16 cellular contexts compared by ENCODE assay signal in the genomic region with DNA sequence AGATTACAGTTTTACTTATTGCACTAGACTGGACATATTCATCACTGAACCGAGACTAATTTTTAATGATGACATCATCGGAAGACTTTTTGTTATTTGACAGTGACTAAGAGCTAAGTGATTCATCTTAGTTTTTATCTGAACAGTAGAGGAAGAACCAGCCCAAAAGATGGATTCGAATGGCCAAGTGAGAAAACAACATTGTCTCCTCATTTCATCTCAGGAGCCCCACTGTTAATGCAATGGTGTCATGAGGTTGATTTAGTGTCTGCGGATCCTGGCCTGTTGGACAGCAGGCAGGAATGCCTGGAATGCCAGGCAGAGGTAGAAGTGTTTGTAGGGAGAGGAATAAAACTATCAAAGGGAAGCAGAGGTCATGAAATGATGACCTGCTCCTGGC. TPM values are rescaled to one million over a fixed set of nuclear protein-coding genes. Genes with fewer than 3 reads are reported as not detected.
DNase-seq lines count a peak whose midpoint lies in the region; ATAC-seq and TF ChIP-seq lines count a peak whose summit lies in the region.
"Had no signal": no experiment of that assay in that cellular context is flagged by ENCODE, and none has a peak within 500 bp of the region (broad histone marks: within the 10 kb centered on the region; RNA-seq: fewer than 3 reads in every experiment).

No MANE protein-coding gene starts in this region.

- WGBS in mammary epithelial cell (ENCODE audit: low coverage, missing lambda C conversion rate): 46% methylated on average over 4 of the region's 4 CpGs

- no peaks in the 10 kb centered on the region for H3K27me3 ChIP-seq in mammary epithelial cell (ENCODE audit: insufficient read depth, low read length)
- H3K27me3 ChIP-seq: adrenal gland, testis had no signal

- no peaks in the 10 kb centered on the region for H3K79me2 ChIP-seq in mammary epithelial cell (ENCODE audit: insufficient read depth, low read length)

- H3K4me3 Mint-ChIP-seq in activated CD8-positive, alpha-beta T cell treated with anti-CD3 and anti-CD28 coated beads for 36 hours: no peak overlapping the region

- BruUV-seq in mammary epithelial cell (replicated peaks; lab: Mats Ljungman, UMichigan): no TSS peak

- no peaks in the 10 kb centered on the region for H4K20me1 ChIP-seq in mammary epithelial cell (ENCODE audit: insufficient read depth, low read length)

- DNase-seq in COLO829 (ENCODE audit: low spot score) (peak; percentile 71), mammary epithelial cell (peak; percentile 59), left kidney (ENCODE audit: low read depth, low spot score) (peak; percentile 58), NCI-H1417 treated with DMSO at 0.1 percent for 48 hours (lab: John Stamatoyannopoulos, UW) (no peak)
- no peak for DNase-seq in activated CD8-positive, alpha-beta T cell treated with anti-CD3 and anti-CD28 coated beads for 36 hours
- DNase-seq: activated CD4-positive, CD25-positive, alpha-beta regulatory T cell; activated T-cell treated with anti-CD3 and anti-CD28 coated beads, Interleukin-2, amount 50 U/mL, for 1 hour; adrenal gland; DMS53; NCI-H1092 treated with DMSO at 0.1 percent for 48 hours; SW 1271; testis had no signal

- POLR2A ChIA-PET in activated CD8-positive, alpha-beta T cell treated with anti-CD3 and anti-CD28 coated beads for 36 hours (lab: Charles Lee): no interaction called here

- no peak overlapping the region for H3K4me2 ChIP-seq in mammary epithelial cell (ENCODE audit: insufficient read depth, low read depth, low read length)

- CTCF ChIA-PET in mammary epithelial cell (lab: Charles Lee; ENCODE audit: low non-redundant PET): no interaction called here
- CTCF ChIA-PET in activated CD8-positive, alpha-beta T cell treated with anti-CD3 and anti-CD28 coated beads for 36 hours (lab: Charles Lee): interaction anchor here (1.1 kb wide), 1 partner anchor 15 kb away, joined by 4 read pairs; no protein-coding TSS in a partner anchor

- no peak overlapping the region for H3K27ac ChIP-seq in mammary epithelial cell (ENCODE audit: insufficient read depth, low read depth, low read length)
- H3K27ac ChIP-seq: adrenal gland, prostate gland, testis had no signal

- no peak overlapping the region for H3K27ac Mint-ChIP-seq in activated CD8-positive, alpha-beta T cell treated with anti-CD3 and anti-CD28 coated beads for 36 hours

- ATAC-seq in GM19467 (IDR thresholded peaks at IDR 0.05; ENCODE audit: unreplicated experiment) (no peak), GM18873 (IDR thresholded peaks at IDR 0.05; ENCODE audit: low FRiP score, unreplicated experiment) (no peak)
- no peak for ATAC-seq in activated CD8-positive, alpha-beta T cell treated with anti-CD3 and anti-CD28 coated beads for 36 hours

- peaks cover 9% of the 10 kb centered on the region for H3K4me1 ChIP-seq in mammary epithelial cell (ENCODE audit: insufficient read depth, low read length)
- H3K4me1 ChIP-seq: prostate gland had no signal

- H3K36me3 Mint-ChIP-seq in activated CD8-positive, alpha-beta T cell treated with anti-CD3 and anti-CD28 coated beads for 36 hours (ENCODE audit: low read depth): no peaks in the 10 kb centered on the region

- dilution Hi-C loops in mammary epithelial cell (cut with HindIII; ENCODE audit: low sequenced_read_pairs): no loop called here

- H3K9me3 ChIP-seq in mammary epithelial cell (replicated peaks; ENCODE audit: insufficient read depth, low read length): no peaks in the 10 kb centered on the region
- H3K9me3 ChIP-seq: adrenal gland, prostate gland, testis had no signal

- no peak overlapping the region for H3K4me3 ChIP-seq in mammary epithelial cell (replicated peaks in 1 of 3; ENCODE audit: insufficient read depth in 1 of 3, low read depth in 2 of 3, low read length in 3 of 3)
- H3K4me3 ChIP-seq: adrenal gland, prostate gland, testis had no signal

- no peak overlapping the region for H2AFZ ChIP-seq in mammary epithelial cell (ENCODE audit: low read depth, low read length)

- no peaks in the 10 kb centered on the region for H3K36me3 ChIP-seq in mammary epithelial cell (ENCODE audit: insufficient read depth, low read length)
- H3K36me3 ChIP-seq: adrenal gland, prostate gland had no signal

- no peak for TF ChIP-seq RAD21 in Ishikawa (IDR thresholded peaks at IDR 0.05; ENCODE audit: low read depth)

- in situ Hi-C loops in mammary epithelial cell (cut with MboI; ENCODE audit: low sequenced_read_pairs in 2 of 2): loop anchor here in 1 of 2 donors (5.0 kb wide), 1 partner anchor 247 kb away; no protein-coding TSS in a partner anchor

- no peaks in the 10 kb centered on the region for H3K9me3 Mint-ChIP-seq in activated CD8-positive, alpha-beta T cell treated with anti-CD3 and anti-CD28 coated beads for 36 hours

- peaks cover 26% of the 10 kb centered on the region for H3K27me3 Mint-ChIP-seq in activated CD8-positive, alpha-beta T cell treated with anti-CD3 and anti-CD28 coated beads for 36 hours

- no peak overlapping the region for H3K9ac ChIP-seq in mammary epithelial cell (ENCODE audit: insufficient read depth, low read length)

- TF ChIP-seq EP300 in Ishikawa (IDR thresholded peaks at IDR 0.05; ENCODE audit: borderline replicate concordance): no peak

- TF ChIP-seq CTCF in mammary epithelial cell (conservative IDR thresholded peaks at IDR 0.05 in 1 of 2, IDR thresholded peaks at IDR 0.05 in 1 of 2; ENCODE audit: extremely low read depth in 1 of 2, insufficient read depth in 1 of 2, low read depth in 1 of 2, low read length in 2 of 2): no peak
- TF ChIP-seq CTCF in activated CD8-positive, alpha-beta T cell treated with anti-CD3 and anti-CD28 coated beads for 36 hours (IDR thresholded peaks at IDR 0.05): no peak

- intact Hi-C loops in mammary epithelial cell (cut with micrococcal nuclease): no loop called here
- intact Hi-C loops in activated CD8-positive, alpha-beta T cell treated with anti-CD3 and anti-CD28 coated beads for 36 hours (cut with micrococcal nuclease): no loop called here

- peaks cover 5% of the 10 kb centered on the region for H3K4me1 Mint-ChIP-seq in activated CD8-positive, alpha-beta T cell treated with anti-CD3 and anti-CD28 coated beads for 36 hours (ENCODE audit: low read depth)

TF ChIP-seq in Ishikawa, 13 proteins besides CTCF, POLR2A, EP300 and RAD21:
- no peak for TF ChIP-seq TAF1 (IDR thresholded peaks at IDR 0.05; ENCODE audit: low read depth)
- peak; percentile 85 for TF ChIP-seq TEAD4 (IDR thresholded peaks at IDR 0.05)
- no peak for TF ChIP-seq NFIC (IDR thresholded peaks at IDR 0.05)
- TF ChIP-seq, protein P1, sequence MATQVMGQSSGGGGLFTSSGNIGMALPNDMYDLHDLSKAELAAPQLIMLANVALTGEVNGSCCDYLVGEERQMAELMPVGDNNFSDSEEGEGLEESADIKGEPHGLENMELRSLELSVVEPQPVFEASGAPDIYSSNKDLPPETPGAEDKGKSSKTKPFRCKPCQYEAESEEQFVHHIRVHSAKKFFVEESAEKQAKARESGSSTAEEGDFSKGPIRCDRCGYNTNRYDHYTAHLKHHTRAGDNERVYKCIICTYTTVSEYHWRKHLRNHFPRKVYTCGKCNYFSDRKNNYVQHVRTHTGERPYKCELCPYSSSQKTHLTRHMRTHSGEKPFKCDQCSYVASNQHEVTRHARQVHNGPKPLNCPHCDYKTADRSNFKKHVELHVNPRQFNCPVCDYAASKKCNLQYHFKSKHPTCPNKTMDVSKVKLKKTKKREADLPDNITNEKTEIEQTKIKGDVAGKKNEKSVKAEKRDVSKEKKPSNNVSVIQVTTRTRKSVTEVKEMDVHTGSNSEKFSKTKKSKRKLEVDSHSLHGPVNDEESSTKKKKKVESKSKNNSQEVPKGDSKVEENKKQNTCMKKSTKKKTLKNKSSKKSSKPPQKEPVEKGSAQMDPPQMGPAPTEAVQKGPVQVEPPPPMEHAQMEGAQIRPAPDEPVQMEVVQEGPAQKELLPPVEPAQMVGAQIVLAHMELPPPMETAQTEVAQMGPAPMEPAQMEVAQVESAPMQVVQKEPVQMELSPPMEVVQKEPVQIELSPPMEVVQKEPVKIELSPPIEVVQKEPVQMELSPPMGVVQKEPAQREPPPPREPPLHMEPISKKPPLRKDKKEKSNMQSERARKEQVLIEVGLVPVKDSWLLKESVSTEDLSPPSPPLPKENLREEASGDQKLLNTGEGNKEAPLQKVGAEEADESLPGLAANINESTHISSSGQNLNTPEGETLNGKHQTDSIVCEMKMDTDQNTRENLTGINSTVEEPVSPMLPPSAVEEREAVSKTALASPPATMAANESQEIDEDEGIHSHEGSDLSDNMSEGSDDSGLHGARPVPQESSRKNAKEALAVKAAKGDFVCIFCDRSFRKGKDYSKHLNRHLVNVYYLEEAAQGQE (IDR thresholded peaks at IDR 0.05; ENCODE audit: low read depth): no peak
- no peak for TF ChIP-seq CEBPB (IDR thresholded peaks at IDR 0.05)
- TF ChIP-seq TCF12 (IDR thresholded peaks at IDR 0.05; ENCODE audit: low read depth): no peak
- TF ChIP-seq FOXM1 (IDR thresholded peaks at IDR 0.05; ENCODE audit: borderline replicate concordance, low read depth): no peak
- TF ChIP-seq ZBTB7A (IDR thresholded peaks at IDR 0.05; ENCODE audit: low read depth): no peak
TF ChIP-seq in Ishikawa: peak in this region for 1.

RNA-seq across cellular contexts. Expression of gene HPF1, which starts 37.8 kb away (rescaled TPM):
- total RNA-seq in mammary epithelial cell: 10 to 100 TPM; 14.7 to 20.0 TPM
- 14.9 TPM for polyA plus RNA-seq in mammary epithelial cell
- 10.5 TPM for polyA minus RNA-seq in mammary epithelial cell
- total RNA-seq in activated CD8-positive, alpha-beta T cell treated with anti-CD3 and anti-CD28 coated beads for 36 hours: 10 to 100 TPM; 20.4 to 28.2 TPM

Comparison
In these comparisons a context has a peak if more than half of its experiments do, and no peak if none do; other contexts are left out.
1. DNase-seq: peak in COLO829 (single experiment), mammary epithelial cell (single experiment) and left kidney (single experiment); none in NCI-H1417 treated with DMSO at 0.1 percent for 48 hours (single experiment) and activated CD8-positive, alpha-beta T cell treated with anti-CD3 and anti-CD28 coated beads for 36 hours (single experiment).